Comparison of ENCODE assay signal across 1 cellular context in genomic region chr7:21916629-21917028, GRCh38.
TF ChIP-seq lines count a peak whose summit lies in the region.

No MANE protein-coding gene starts in this region.

TF ChIP-seq in WTC11, 78 proteins besides CTCF, POLR2A, EP300 and RAD21 (continued from another document):
- TF ChIP-seq PRDM15 (CRISPR knock-in tag; IDR thresholded peaks at IDR 0.05) = no peak
